1 cellular context compared by ENCODE assay signal in the genomic region with DNA sequence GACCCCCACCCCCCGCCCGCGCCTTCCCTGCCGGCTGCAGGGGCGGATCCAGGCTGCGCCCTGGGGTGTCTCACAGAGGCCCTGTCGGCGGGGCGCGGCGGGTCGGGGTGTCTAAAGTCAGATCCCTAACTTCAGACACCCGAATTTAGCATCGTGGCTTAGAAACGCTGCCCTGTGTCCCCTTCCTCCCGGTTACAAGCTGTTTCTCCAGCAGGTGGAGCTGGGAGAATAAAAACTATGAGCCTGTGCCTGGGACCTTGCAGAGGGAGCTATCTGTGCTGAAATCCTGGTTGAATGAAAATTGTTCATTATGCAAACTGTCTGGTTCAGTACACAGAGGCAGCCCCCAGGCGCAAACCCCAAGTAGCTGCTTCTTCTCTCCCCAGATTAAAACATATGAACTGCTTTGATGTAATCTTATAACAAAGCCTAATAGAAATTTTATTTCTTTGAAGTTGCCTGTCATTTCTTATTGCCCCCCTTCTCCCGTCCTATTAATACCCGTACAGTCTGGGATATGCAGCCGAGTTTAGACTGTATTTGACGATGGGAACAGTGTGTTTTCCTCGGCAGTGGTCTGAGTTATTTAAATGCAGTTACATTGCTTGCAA.
TF ChIP-seq lines count a peak whose summit lies in the region.

No MANE protein-coding gene starts in this region.

TF ChIP-seq in K562, 482 proteins besides CTCF, POLR2A, EP300 and RAD21 (continued from another document):
- TF ChIP-seq, protein P1, sequence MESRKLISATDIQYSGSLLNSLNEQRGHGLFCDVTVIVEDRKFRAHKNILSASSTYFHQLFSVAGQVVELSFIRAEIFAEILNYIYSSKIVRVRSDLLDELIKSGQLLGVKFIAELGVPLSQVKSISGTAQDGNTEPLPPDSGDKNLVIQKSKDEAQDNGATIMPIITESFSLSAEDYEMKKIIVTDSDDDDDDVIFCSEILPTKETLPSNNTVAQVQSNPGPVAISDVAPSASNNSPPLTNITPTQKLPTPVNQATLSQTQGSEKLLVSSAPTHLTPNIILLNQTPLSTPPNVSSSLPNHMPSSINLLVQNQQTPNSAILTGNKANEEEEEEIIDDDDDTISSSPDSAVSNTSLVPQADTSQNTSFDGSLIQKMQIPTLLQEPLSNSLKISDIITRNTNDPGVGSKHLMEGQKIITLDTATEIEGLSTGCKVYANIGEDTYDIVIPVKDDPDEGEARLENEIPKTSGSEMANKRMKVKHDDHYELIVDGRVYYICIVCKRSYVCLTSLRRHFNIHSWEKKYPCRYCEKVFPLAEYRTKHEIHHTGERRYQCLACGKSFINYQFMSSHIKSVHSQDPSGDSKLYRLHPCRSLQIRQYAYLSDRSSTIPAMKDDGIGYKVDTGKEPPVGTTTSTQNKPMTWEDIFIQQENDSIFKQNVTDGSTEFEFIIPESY (CRISPR knock-in tag; IDR thresholded peaks at IDR 0.05) = no peak
- no peak for TF ChIP-seq CHD2 (IDR thresholded peaks at IDR 0.05; ENCODE audit: low read depth, low read length)
